In the genomic region with DNA sequence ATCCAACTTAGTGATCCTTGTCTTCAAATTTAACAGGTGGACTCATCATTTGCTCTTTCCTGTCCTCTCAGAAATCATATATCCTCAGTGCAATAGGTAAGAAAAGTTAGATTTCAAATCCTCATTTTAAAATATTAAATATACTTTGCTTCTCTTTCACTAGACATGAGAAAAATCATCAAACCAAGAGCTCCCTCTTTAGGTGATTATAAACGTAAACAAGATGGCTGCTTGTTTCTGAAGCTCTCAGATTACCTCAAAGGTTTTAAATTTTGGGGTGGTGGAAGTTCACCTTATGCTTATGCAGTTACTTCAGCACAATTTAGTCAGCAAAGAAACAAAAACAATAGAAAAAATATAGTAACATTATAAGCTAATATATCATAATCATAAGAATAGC, we compare ENCODE assay signal across 14 cellular contexts. TPM values are rescaled to one million over a fixed set of nuclear protein-coding genes. Genes with fewer than 3 reads are reported as not detected.
DNase-seq lines count a peak whose midpoint lies in the region; ATAC-seq and TF ChIP-seq lines count a peak whose summit lies in the region.
"Had no signal": no experiment of that assay in that cellular context is flagged by ENCODE, and none has a peak within 500 bp of the region (broad histone marks: within the 10 kb centered on the region; RNA-seq: fewer than 3 reads in every experiment).

No MANE protein-coding gene starts in this region.

- H3K9me3 Mint-ChIP-seq in WTC11: no peaks in the 10 kb centered on the region
- peaks cover 0 to 5% of the 10 kb centered on the region in 2 donors for H3K9me3 Mint-ChIP-seq in activated naive CD4-positive, alpha-beta T cell treated with anti-CD3 and anti-CD28 coated beads, Interleukin-2, amount 50 U/mL, for 72 hours
- H3K9me3 Mint-ChIP-seq: nephron progenitor cell had no signal

- H3K4me2 ChIP-seq in mesendoderm (ENCODE audit: low read length): no peak overlapping the region

- no CpG with 5 or more reads among the region's 1 CpG for WGBS in mesendoderm (ENCODE audit: extremely low coverage, insufficient coverage, low lambda C conversion rate)

- H3K23ac ChIP-seq in mesendoderm (ENCODE audit: low read length): no peak overlapping the region

- TF ChIP-seq CTCF in WTC11 (IDR thresholded peaks at IDR 0.05): no peak

- no peaks in the 10 kb centered on the region for H3K4me1 Mint-ChIP-seq in WTC11
- H3K4me1 Mint-ChIP-seq: activated CD8-positive, alpha-beta memory T cell treated with anti-CD3 and anti-CD28 coated beads, Interleukin-2, amount 10 ng/mL, durations not matched to agents 7 days and 5 days; nephron progenitor cell had no signal

- no peaks in the 10 kb centered on the region for H3K79me1 ChIP-seq in mesendoderm (ENCODE audit: low read length)

- no peak overlapping the region for H4K8ac ChIP-seq in mesendoderm (ENCODE audit: low read depth, low read length)

- no peaks in the 10 kb centered on the region for H3K36me3 ChIP-seq in mesendoderm (ENCODE audit: control insufficient read depth, insufficient read depth, low read length)
- H3K36me3 ChIP-seq: adrenal gland had no signal

- H3K79me2 ChIP-seq in mesendoderm (ENCODE audit: control insufficient read depth, insufficient read depth, low read length): no peaks in the 10 kb centered on the region

- H4K5ac ChIP-seq in mesendoderm (ENCODE audit: low read length): no peak overlapping the region

- DNase-seq in NCI-H1105 treated with DMSO at 0.1 percent for 48 hours (lab: John Stamatoyannopoulos, UW) (peak; percentile 27), NCI-H1105 (lab: John Stamatoyannopoulos, UW) (no peak), M059J (ENCODE audit: low read depth) (peak; percentile 3), WTC11 (ENCODE audit: low spot score) (no peak), mesendoderm (peak; percentile 31), SKM-1 (lab: John Stamatoyannopoulos, UW; ENCODE audit: unreplicated experiment) (no peak), epidermal melanocyte (ENCODE audit: insufficient read length, low spot score) (no peak)
- no peak for DNase-seq in activated naive CD4-positive, alpha-beta T cell treated with anti-CD3 and anti-CD28 coated beads, Interleukin-2, amount 50 U/mL, for 72 hours (ENCODE audit: low spot score in 2 of 2)
- DNase-seq: activated CD8-positive, alpha-beta memory T cell treated with anti-CD3 and anti-CD28 coated beads, Interleukin-2, amount 10 ng/mL, durations not matched to agents 7 days and 5 days; adrenal gland; GF-D8; nephron progenitor cell; stimulated activated CD4-positive, alpha-beta T cell treated with anti-CD3 and anti-CD28 coated beads, Interleukin-2, amount 100 ng/mL, for 24 hours; T-helper 1 cell had no signal

- H2BK5ac ChIP-seq in mesendoderm (ENCODE audit: low read length): no peak overlapping the region

- CTCF ChIA-PET in WTC11 (lab: Charles Lee): interaction anchor here (0.7 to 1.2 kb wide), 11 partner anchors 9 to 446 kb away, joined by 3 to 6 read pairs (median 3); no protein-coding TSS in a partner anchor

- H3K18ac ChIP-seq in mesendoderm (ENCODE audit: low read length): no peak overlapping the region

- H3K4me3 ChIP-seq in mesendoderm (ENCODE audit: low read length): no peak overlapping the region
- H3K4me3 ChIP-seq: adrenal gland had no signal

- no peak overlapping the region for H2BK120ac ChIP-seq in mesendoderm (ENCODE audit: low read depth, low read length)

- no peaks in the 10 kb centered on the region for H3K4me1 ChIP-seq in mesendoderm (ENCODE audit: control insufficient read depth, low read depth, low read length)
- H3K4me1 ChIP-seq: adrenal gland had no signal

- H3K27ac ChIP-seq in mesendoderm (ENCODE audit: low read depth, low read length): no peak overlapping the region
- H3K27ac ChIP-seq: adrenal gland had no signal

- H3K27me3 ChIP-seq in mesendoderm (ENCODE audit: insufficient read depth, low read length, poor library complexity): no peaks in the 10 kb centered on the region
- H3K27me3 ChIP-seq: adrenal gland had no signal

- no peaks in the 10 kb centered on the region for H3K36me3 Mint-ChIP-seq in WTC11
- H3K36me3 Mint-ChIP-seq in activated naive CD4-positive, alpha-beta T cell treated with anti-CD3 and anti-CD28 coated beads, Interleukin-2, amount 50 U/mL, for 72 hours: no peaks in the 10 kb centered on the region
- H3K36me3 Mint-ChIP-seq: activated CD8-positive, alpha-beta memory T cell treated with anti-CD3 and anti-CD28 coated beads, Interleukin-2, amount 10 ng/mL, durations not matched to agents 7 days and 5 days had no signal

- H3K4me3 Mint-ChIP-seq in WTC11: no peak overlapping the region
- H3K4me3 Mint-ChIP-seq: activated CD8-positive, alpha-beta memory T cell treated with anti-CD3 and anti-CD28 coated beads, Interleukin-2, amount 10 ng/mL, durations not matched to agents 7 days and 5 days; nephron progenitor cell had no signal

- ATAC-seq in WTC11: peak; percentile 44; the same call in 1 of the 2 replicates
- no peak for ATAC-seq in activated naive CD4-positive, alpha-beta T cell treated with anti-CD3 and anti-CD28 coated beads, Interleukin-2, amount 50 U/mL, for 72 hours
- ATAC-seq: activated CD8-positive, alpha-beta memory T cell treated with anti-CD3 and anti-CD28 coated beads, Interleukin-2, amount 10 ng/mL, durations not matched to agents 7 days and 5 days had no signal

- H3K27ac Mint-ChIP-seq in WTC11: no peak overlapping the region
- no peak overlapping the region for H3K27ac Mint-ChIP-seq in activated naive CD4-positive, alpha-beta T cell treated with anti-CD3 and anti-CD28 coated beads, Interleukin-2, amount 50 U/mL, for 72 hours
- H3K27ac Mint-ChIP-seq: activated CD8-positive, alpha-beta memory T cell treated with anti-CD3 and anti-CD28 coated beads, Interleukin-2, amount 10 ng/mL, durations not matched to agents 7 days and 5 days; nephron progenitor cell had no signal

- no peak overlapping the region for H3K4ac ChIP-seq in mesendoderm (ENCODE audit: low read depth, low read length)

- no peak overlapping the region for H3K56ac ChIP-seq in mesendoderm (ENCODE audit: low read length)

- POLR2A ChIA-PET in WTC11 (lab: Charles Lee): no interaction called here

- no peaks in the 10 kb centered on the region for H3K27me3 Mint-ChIP-seq in WTC11 (ENCODE audit: low read depth)
- H3K27me3 Mint-ChIP-seq: activated CD8-positive, alpha-beta memory T cell treated with anti-CD3 and anti-CD28 coated beads, Interleukin-2, amount 10 ng/mL, durations not matched to agents 7 days and 5 days had no signal

- no peak overlapping the region for H2AK5ac ChIP-seq in mesendoderm (ENCODE audit: low read length)

- no peak overlapping the region for H3K9ac ChIP-seq in mesendoderm (ENCODE audit: low read length)

- H2BK15ac ChIP-seq in mesendoderm (replicated peaks; ENCODE audit: low read depth): no peak overlapping the region

TF ChIP-seq in WTC11, 78 proteins besides CTCF, POLR2A, EP300 and RAD21 (continues in another document):
- TF ChIP-seq ELF4 (CRISPR knock-in tag; IDR thresholded peaks at IDR 0.05; ENCODE audit: low read depth): no peak
- no peak for TF ChIP-seq ZBTB21 (CRISPR knock-in tag; IDR thresholded peaks at IDR 0.05; ENCODE audit: borderline replicate concordance)
- no peak for TF ChIP-seq RORB (CRISPR knock-in tag; IDR thresholded peaks at IDR 0.05)
- no peak for TF ChIP-seq NFYB (CRISPR knock-in tag; conservative IDR thresholded peaks at IDR 0.05; ENCODE audit: low read depth)
- no peak for TF ChIP-seq TP53 (CRISPR knock-in tag; IDR thresholded peaks at IDR 0.05)
- TF ChIP-seq, protein P1, sequence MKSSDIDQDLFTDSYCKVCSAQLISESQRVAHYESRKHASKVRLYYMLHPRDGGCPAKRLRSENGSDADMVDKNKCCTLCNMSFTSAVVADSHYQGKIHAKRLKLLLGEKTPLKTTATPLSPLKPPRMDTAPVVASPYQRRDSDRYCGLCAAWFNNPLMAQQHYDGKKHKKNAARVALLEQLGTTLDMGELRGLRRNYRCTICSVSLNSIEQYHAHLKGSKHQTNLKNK (CRISPR knock-in tag; IDR thresholded peaks at IDR 0.05): no peak
- no peak for TF ChIP-seq ATF1 (CRISPR knock-in tag; IDR thresholded peaks at IDR 0.05)
- TF ChIP-seq ZNF263 (CRISPR knock-in tag; IDR thresholded peaks at IDR 0.05; ENCODE audit: low read depth): no peak
- no peak for TF ChIP-seq MYBL2 (CRISPR knock-in tag; IDR thresholded peaks at IDR 0.05)
- TF ChIP-seq FOXJ3 (CRISPR knock-in tag; IDR thresholded peaks at IDR 0.05; ENCODE audit: borderline replicate concordance): no peak
- TF ChIP-seq, protein P2, sequence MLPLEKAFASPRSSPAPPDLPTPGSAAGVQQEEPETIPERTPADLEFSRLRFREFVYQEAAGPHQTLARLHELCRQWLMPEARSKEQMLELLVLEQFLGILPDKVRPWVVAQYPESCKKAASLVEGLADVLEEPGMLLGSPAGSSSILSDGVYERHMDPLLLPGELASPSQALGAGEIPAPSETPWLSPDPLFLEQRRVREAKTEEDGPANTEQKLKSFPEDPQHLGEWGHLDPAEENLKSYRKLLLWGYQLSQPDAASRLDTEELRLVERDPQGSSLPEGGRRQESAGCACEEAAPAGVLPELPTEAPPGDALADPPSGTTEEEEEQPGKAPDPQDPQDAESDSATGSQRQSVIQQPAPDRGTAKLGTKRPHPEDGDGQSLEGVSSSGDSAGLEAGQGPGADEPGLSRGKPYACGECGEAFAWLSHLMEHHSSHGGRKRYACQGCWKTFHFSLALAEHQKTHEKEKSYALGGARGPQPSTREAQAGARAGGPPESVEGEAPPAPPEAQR (CRISPR knock-in tag; IDR thresholded peaks at IDR 0.05): no peak
- no peak for TF ChIP-seq JAZF1 (CRISPR knock-in tag; IDR thresholded peaks at IDR 0.05)
- TF ChIP-seq ESRRA (CRISPR knock-in tag; IDR thresholded peaks at IDR 0.05; ENCODE audit: borderline replicate concordance): no peak

RNA-seq across cellular contexts. Expression of a gene that starts 27.3 kb away (rescaled TPM):
- total RNA-seq in M059J (2014; rRNA removed; shearing (Covaris generic)): not detected in 2 replicates
- not detected in 3 replicates for total RNA-seq in WTC11 (2021)
- polyA plus RNA-seq in mesendoderm (2013, experiment 1 of 2): not detected
- polyA plus RNA-seq in mesendoderm (2013, experiment 2 of 2): not detected
- total RNA-seq in activated naive CD4-positive, alpha-beta T cell treated with anti-CD3 and anti-CD28 coated beads, Interleukin-2, amount 50 U/mL, for 72 hours: not detected
- total RNA-seq: activated CD8-positive, alpha-beta memory T cell treated with anti-CD3 and anti-CD28 coated beads, Interleukin-2, amount 10 ng/mL, durations not matched to agents 7 days and 5 days; adrenal gland had no signal
- polyA plus RNA-seq: adrenal gland had no signal

RNA-seq across cellular contexts. Expression of a gene that starts 43.8 kb away (rescaled TPM):
- total RNA-seq in M059J (2014; rRNA removed; shearing (Covaris generic)): not detected in 2 replicates
- not detected in 3 replicates for total RNA-seq in WTC11 (2021)
- polyA plus RNA-seq in mesendoderm (2013, experiment 1 of 2): not detected
- polyA plus RNA-seq in mesendoderm (2013, experiment 2 of 2): not detected
- total RNA-seq in activated naive CD4-positive, alpha-beta T cell treated with anti-CD3 and anti-CD28 coated beads, Interleukin-2, amount 50 U/mL, for 72 hours: not detected
- total RNA-seq: activated CD8-positive, alpha-beta memory T cell treated with anti-CD3 and anti-CD28 coated beads, Interleukin-2, amount 10 ng/mL, durations not matched to agents 7 days and 5 days; adrenal gland had no signal

Comparison
In these comparisons a context has a peak if more than half of its experiments do, and no peak if none do; other contexts are left out.
1. DNase-seq: peak in NCI-H1105 treated with DMSO at 0.1 percent for 48 hours (single experiment), M059J (single experiment) and mesendoderm (single experiment); none in NCI-H1105 (single experiment), WTC11 (single experiment), SKM-1 (single experiment), activated naive CD4-positive, alpha-beta T cell treated with anti-CD3 and anti-CD28 coated beads, Interleukin-2, amount 50 U/mL, for 72 hours (0 of 2) and epidermal melanocyte (single experiment).